ENCODE assay signal across 23 cellular contexts in the genomic region with DNA sequence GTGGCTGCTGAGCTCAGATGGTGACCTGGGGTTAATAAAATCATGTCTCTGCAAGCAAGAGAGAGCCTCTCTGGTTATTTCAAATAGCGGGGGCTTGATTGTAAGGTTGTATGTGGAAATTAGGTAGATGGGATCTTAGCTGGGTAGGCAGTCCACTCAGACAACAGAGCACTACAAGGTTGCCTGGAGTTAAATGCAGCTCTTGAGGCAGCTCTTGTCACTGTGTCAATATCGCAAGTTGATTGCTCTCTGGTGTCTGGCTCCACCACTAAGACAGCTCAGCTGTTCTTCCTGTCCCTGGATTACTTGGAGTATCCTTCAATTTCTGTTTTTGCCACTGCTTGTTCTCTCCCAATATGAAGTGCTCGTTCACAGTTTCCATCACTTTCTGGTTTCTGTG.
A peak's percentile ranks its signal among the peaks of the same experiment; 100 is the strongest.
DNase-seq lines count a peak whose midpoint lies in the region; TF ChIP-seq lines count a peak whose summit lies in the region.
"Had no signal": no experiment of that assay in that cellular context is flagged by ENCODE, and none has a peak within 500 bp of the region (broad histone marks: within the 10 kb centered on the region; RNA-seq: fewer than 3 reads in every experiment).

No MANE protein-coding gene starts in this region.

- no peak overlapping the region for H4K8ac ChIP-seq in H9 (replicated peaks; ENCODE audit: insufficient read length, low read depth, low read length)

- intact Hi-C loops in PC-9 (cut with micrococcal nuclease; ENCODE audit: unreplicated experiment): no loop called here

- DNase-seq in DMS79 treated with DMSO at 0.1 percent for 48 hours (lab: John Stamatoyannopoulos, UW) (peak; percentile 99), NCI-H1436 (lab: John Stamatoyannopoulos, UW) (peak; percentile 74), NCI-H748 treated with DMSO at 0.1 percent for 48 hours (lab: John Stamatoyannopoulos, UW) (peak; percentile 79), myocyte (ENCODE audit: low read depth) (peak; percentile 11), PC-9 (no peak), AG08396 (ENCODE audit: low spot score) (no peak), NCI-H526 (lab: John Stamatoyannopoulos, UW) (no peak), H9 (no peak)
- DNase-seq: activated CD4-positive, alpha-beta T cell treated with anti-CD3 and anti-CD28 coated beads for 48 hours; activated CD8-positive, alpha-beta memory T cell treated with anti-CD3 and anti-CD28 coated beads, Interleukin-2, amount 10 ng/mL, durations not matched to agents 7 days and 5 days; CD4-positive, CD25-positive, alpha-beta regulatory T cell; DMS 273 treated with DMSO at 0.1 percent for 48 hours; effector CD8-positive, alpha-beta T cell; MV-4-11; SIG-M5; stimulated activated naive CD8-positive, alpha-beta T cell treated with anti-CD3 and anti-CD28 coated beads, Interleukin-15, Interleukin-2, amounts not matched to agents 100 U/mL and 50 U/mL, for 24 hours; T-helper 1 cell; thyroid gland had no signal

- no peak overlapping the region for H3K4me3 ChIP-seq in PC-9
- H3K4me3 ChIP-seq: skin epidermis, thyroid gland had no signal

- POLR2A ChIA-PET in PC-9 (lab: Charles Lee; ENCODE audit: unreplicated experiment): no interaction called here

- H3K27ac ChIP-seq in PC-9: no peak overlapping the region
- H3K27ac ChIP-seq in H9 (ENCODE audit: insufficient read length, low read depth, low read length): no peak overlapping the region
- H3K27ac ChIP-seq: KMS-11, skin epidermis, thyroid gland had no signal

- H3K36me3 Mint-ChIP-seq in H9 (ENCODE audit: insufficient read depth in 1 of 3, low read depth in 3 of 3): peaks cover 0 to 8% (median 7%) of the 10 kb centered on the region in 3 experiments; a peak in 4 of 7 replicates
- H3K36me3 Mint-ChIP-seq: activated CD8-positive, alpha-beta memory T cell treated with anti-CD3 and anti-CD28 coated beads, Interleukin-2, amount 10 ng/mL, durations not matched to agents 7 days and 5 days; activated naive CD8-positive, alpha-beta T cell; CD4-positive, CD25-positive, alpha-beta regulatory T cell had no signal

- no peak overlapping the region for H3K4me2 ChIP-seq in PC-9
- H3K4me2 ChIP-seq in H9 (ENCODE audit: insufficient read depth, insufficient read length, low read length): no peak overlapping the region
- H3K4me2 ChIP-seq: KMS-11 had no signal

- no peak overlapping the region for H3K14ac ChIP-seq in H9 (ENCODE audit: insufficient read depth, low read length)

- H3K79me1 ChIP-seq in H9 (ENCODE audit: insufficient read depth, low read depth, low read length, poor library complexity, severe bottlenecking): no peaks in the 10 kb centered on the region

- H3K27me3 ChIP-seq in PC-9 (ENCODE audit: insufficient read depth, low read depth): no peaks in the 10 kb centered on the region
- no peaks in the 10 kb centered on the region for H3K27me3 ChIP-seq in H9 (ENCODE audit: insufficient read depth, low read length)
- H3K27me3 ChIP-seq: thyroid gland had no signal

- H3T11ph ChIP-seq in H9 (ENCODE audit: low read length): no peak overlapping the region

- H2BK20ac ChIP-seq in H9 (ENCODE audit: low read depth, low read length, poor library complexity, severe bottlenecking): no peak overlapping the region

- no peak overlapping the region for H4K5ac ChIP-seq in H9 (ENCODE audit: insufficient read length, low read depth, low read length)

- no peaks in the 10 kb centered on the region for H3K36me3 ChIP-seq in PC-9 (ENCODE audit: low read depth)
- H3K36me3 ChIP-seq: thyroid gland had no signal

- no peaks in the 10 kb centered on the region for H3K4me1 Mint-ChIP-seq in H9
- H3K4me1 Mint-ChIP-seq: activated CD8-positive, alpha-beta memory T cell treated with anti-CD3 and anti-CD28 coated beads, Interleukin-2, amount 10 ng/mL, durations not matched to agents 7 days and 5 days; CD4-positive, CD25-positive, alpha-beta regulatory T cell had no signal

- no TSS peak for BruUV-seq in PC-9 (replicated peaks; lab: Mats Ljungman, UMichigan)

- H3K27me3 Mint-ChIP-seq in H9 (ENCODE audit: low read depth): peaks cover 1% of the 10 kb centered on the region; the same call in 1 of the 2 replicates
- H3K27me3 Mint-ChIP-seq: activated CD8-positive, alpha-beta memory T cell treated with anti-CD3 and anti-CD28 coated beads, Interleukin-2, amount 10 ng/mL, durations not matched to agents 7 days and 5 days; activated naive CD8-positive, alpha-beta T cell had no signal

- no peak overlapping the region for H3K9ac ChIP-seq in H9 (ENCODE audit: extremely low read depth, insufficient read length, low read length)
- H3K9ac ChIP-seq: KMS-11 had no signal

- no peaks in the 10 kb centered on the region for H3K9me2 ChIP-seq in PC-9 (ENCODE audit: insufficient read depth)

- H3K27ac Mint-ChIP-seq in H9: no peak overlapping the region
- H3K27ac Mint-ChIP-seq: activated CD8-positive, alpha-beta memory T cell treated with anti-CD3 and anti-CD28 coated beads, Interleukin-2, amount 10 ng/mL, durations not matched to agents 7 days and 5 days; activated naive CD8-positive, alpha-beta T cell; activated T-helper 1 cell treated with anti-CD3 and anti-CD28 coated beads, Interleukin-12 subunit alpha, Interleukin-12 subunit beta, Interleukin-2, Interleukin-4 antibody, amounts not matched to agents 30 ng/mL and 10 ng/mL and 1 ng/mL, durations not matched to agents 14 hours and 24 hours and 36 hours; CD4-positive, CD25-positive, alpha-beta regulatory T cell; nephron had no signal

- H2BK12ac ChIP-seq in H9 (ENCODE audit: insufficient read length, low read depth, low read length): no peak overlapping the region

- no peak overlapping the region for H2AFZ ChIP-seq in PC-9
- H2AFZ ChIP-seq in H9 (ENCODE audit: low read length): no peak overlapping the region

- TF ChIP-seq CTCF in PC-9 (conservative IDR thresholded peaks at IDR 0.05) (no peak), H9 (conservative IDR thresholded peaks at IDR 0.05) (no peak)

- H3K9me3 ChIP-seq in PC-9 (ENCODE audit: insufficient read depth, low read depth) (no peaks in the 10 kb centered on the region), H9 (ENCODE audit: control insufficient read depth, low read depth, low read length) (no peaks in the 10 kb centered on the region)
- H3K9me3 ChIP-seq: thyroid gland had no signal

- no peak overlapping the region for H2BK15ac ChIP-seq in H9 (ENCODE audit: low read depth, low read length)

- no peak overlapping the region for H3K56ac ChIP-seq in H9 (ENCODE audit: insufficient read length, low read depth, low read length)

- H3K4me1 ChIP-seq in PC-9 (replicated peaks; ENCODE audit: insufficient read depth) (no peaks in the 10 kb centered on the region), H9 (ENCODE audit: insufficient read depth, low read length) (no peaks in the 10 kb centered on the region)
- H3K4me1 ChIP-seq: thyroid gland had no signal

- no peak overlapping the region for H2AK5ac ChIP-seq in H9 (ENCODE audit: insufficient read length, low read length)

- H4K91ac ChIP-seq in H9 (ENCODE audit: insufficient read length, low read depth, low read length): no peak overlapping the region

- H3K79me2 ChIP-seq in PC-9 (ENCODE audit: low read depth) (no peaks in the 10 kb centered on the region), H9 (ENCODE audit: insufficient read depth, low read length) (no peaks in the 10 kb centered on the region)

- no peak overlapping the region for H2BK120ac ChIP-seq in H9 (ENCODE audit: low read depth, low read length, poor library complexity, severe bottlenecking)

- H4K20me1 ChIP-seq in PC-9 (ENCODE audit: insufficient read depth): no peaks in the 10 kb centered on the region
- no peaks in the 10 kb centered on the region for H4K20me1 ChIP-seq in H9 (ENCODE audit: control insufficient read depth, insufficient read depth, insufficient read length)

- no peak overlapping the region for H3K18ac ChIP-seq in H9 (ENCODE audit: insufficient read length, low read depth, low read length)

- no peak overlapping the region for H3K23ac ChIP-seq in H9 (ENCODE audit: insufficient read length, low read depth, low read length)

- no peak overlapping the region for H2BK5ac ChIP-seq in H9 (ENCODE audit: insufficient read length, low read length)

- no CpG with 5 or more reads among the region's 3 CpGs for WGBS in H9 (ENCODE audit: extremely low coverage, insufficient read length, low lambda C conversion rate)

- H3K4me3 Mint-ChIP-seq in H9: no peak overlapping the region
- H3K4me3 Mint-ChIP-seq: activated CD8-positive, alpha-beta memory T cell treated with anti-CD3 and anti-CD28 coated beads, Interleukin-2, amount 10 ng/mL, durations not matched to agents 7 days and 5 days; activated naive CD8-positive, alpha-beta T cell; activated T-helper 1 cell treated with anti-CD3 and anti-CD28 coated beads, Interleukin-12 subunit alpha, Interleukin-12 subunit beta, Interleukin-2, Interleukin-4 antibody, amounts not matched to agents 30 ng/mL and 10 ng/mL and 1 ng/mL, durations not matched to agents 14 hours and 24 hours and 36 hours; CD4-positive, CD25-positive, alpha-beta regulatory T cell; nephron had no signal

- no peak overlapping the region for H3K4ac ChIP-seq in H9 (ENCODE audit: low read depth, low read length)

- H3F3A ChIP-seq in PC-9 (ENCODE audit: insufficient read depth, low read depth): no peaks in the 10 kb centered on the region

- H3K9me3 Mint-ChIP-seq in H9: peaks cover 13 to 21% of the 10 kb centered on the region in 2 experiments
- H3K9me3 Mint-ChIP-seq: activated T-helper 1 cell treated with anti-CD3 and anti-CD28 coated beads, Interleukin-12 subunit alpha, Interleukin-12 subunit beta, Interleukin-2, Interleukin-4 antibody, amounts not matched to agents 30 ng/mL and 10 ng/mL and 1 ng/mL, durations not matched to agents 14 hours and 24 hours and 36 hours had no signal

- CTCF ChIA-PET in PC-9 (lab: Charles Lee): no interaction called here

- no peaks in the 10 kb centered on the region for H3K23me2 ChIP-seq in H9 (ENCODE audit: insufficient read length, low read depth, low read length, poor library complexity, severe bottlenecking)

Comparison
In these comparisons a context has a peak if more than half of its experiments do, and no peak if none do; other contexts are left out.
1. DNase-seq: peak in DMS79 treated with DMSO at 0.1 percent for 48 hours (single experiment), NCI-H1436 (single experiment), NCI-H748 treated with DMSO at 0.1 percent for 48 hours (single experiment) and myocyte (single experiment); none in PC-9 (0 of 2), AG08396 (single experiment), NCI-H526 (0 of 2) and H9 (single experiment).